Comparison of ENCODE assay signal across 12 cellular contexts in the genomic region with DNA sequence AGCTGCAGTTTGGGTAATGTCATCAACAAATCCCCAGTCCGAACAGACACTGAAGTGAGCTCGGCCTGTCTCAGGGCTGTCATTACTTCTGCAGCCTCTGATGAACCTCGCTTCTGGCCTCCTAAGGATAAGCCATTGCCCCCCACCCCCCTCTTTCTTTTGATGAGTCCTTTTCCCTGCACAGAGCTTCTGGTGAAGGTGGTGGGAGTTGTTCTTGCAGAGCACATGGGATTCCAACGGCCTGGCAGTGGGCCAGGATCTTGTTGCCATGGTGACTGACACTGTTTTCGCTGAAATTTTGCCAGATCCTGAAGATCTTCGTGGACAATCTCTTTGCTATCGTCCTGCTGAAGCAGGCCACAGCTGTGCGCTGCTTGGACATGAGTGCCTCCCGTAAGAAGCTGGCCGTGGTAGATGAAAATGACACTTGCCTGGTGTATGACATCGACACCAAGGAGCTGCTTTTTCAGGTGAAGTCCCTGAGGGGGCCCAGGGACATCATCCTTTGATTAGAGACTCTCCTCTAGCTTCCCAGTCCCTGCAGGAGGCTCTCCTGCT. TPM values are rescaled to one million over a fixed set of nuclear protein-coding genes. Genes with fewer than 3 reads are reported as not detected.
DNase-seq lines count a peak whose midpoint lies in the region; TF ChIP-seq lines count a peak whose summit lies in the region.
"Not testable (repeated sequence)": the region's sequence is repeated elsewhere in the genome, so short reads cannot be mapped to it uniquely, and the experiment has no call there.
"Had no signal": no experiment of that assay in that cellular context is flagged by ENCODE, and none has a peak within 500 bp of the region (broad histone marks: within the 10 kb centered on the region; RNA-seq: fewer than 3 reads in every experiment).

No MANE protein-coding gene starts in this region.

- H3K4me3 Mint-ChIP-seq in activated T-cell treated with anti-CD3 and anti-CD28 coated beads, Interleukin-2, amount 50 U/mL, for 24 hours; brain: not testable (repeated sequence)

- H3K27me3 Mint-ChIP-seq in activated T-cell treated with anti-CD3 and anti-CD28 coated beads, Interleukin-2, amount 50 U/mL, for 24 hours; brain: not testable (repeated sequence)

- peaks cover 65% of the 10 kb centered on the region for H3K36me3 Mint-ChIP-seq in activated T-cell treated with anti-CD3 and anti-CD28 coated beads, Interleukin-2, amount 50 U/mL, for 24 hours (ENCODE audit: low read depth)
- peaks cover 47% of the 10 kb centered on the region for H3K36me3 Mint-ChIP-seq in brain

- peak overlapping the region; percentile 78 for H3K27ac Mint-ChIP-seq in activated T-cell treated with anti-CD3 and anti-CD28 coated beads, Interleukin-2, amount 50 U/mL, for 24 hours
- peak overlapping the region; percentile 53 to 92 (median 74) for H3K27ac Mint-ChIP-seq in brain

- 43 to 54% methylated on average over 7 to 8 of the region's 11 CpGs for WGBS in esophagus, 2 donors

- not testable (repeated sequence) for H3K9me3 Mint-ChIP-seq in activated T-cell treated with anti-CD3 and anti-CD28 coated beads, Interleukin-2, amount 50 U/mL, for 24 hours; brain

- peak overlapping the region; percentile 51 to 91 for H3K27ac ChIP-seq in esophagus (ENCODE audit: low read depth in 2 of 2, low read length in 1 of 2)

- not testable (repeated sequence) for H3K4me3 ChIP-seq in BE2C (ENCODE audit: low read depth, low read length); esophagus (ENCODE audit: low read depth in 1 of 2, low read length in 2 of 2)

- H3K4me1 ChIP-seq in BE2C, result not testable (repeated sequence)
- peaks cover 0 to 10% of the 10 kb centered on the region in 2 donors for H3K4me1 ChIP-seq in esophagus (ENCODE audit: control insufficient read depth in 2 of 2, insufficient read depth in 2 of 2, low read length in 1 of 2)

- H3K36me3 ChIP-seq in BE2C, result not testable (repeated sequence)
- H3K36me3 ChIP-seq in esophagus (ENCODE audit: control insufficient read depth in 2 of 2, insufficient read depth in 2 of 2, low read length in 1 of 2), result peaks cover 0 to 13% of the 10 kb centered on the region in 2 donors

- not testable (repeated sequence) for TF ChIP-seq CTCF in BE2C (IDR thresholded peaks at IDR 0.05; ENCODE audit: low read depth, low read length); brain (conservative IDR thresholded peaks at IDR 0.05)

- not testable (repeated sequence) for H3K27me3 ChIP-seq in BE2C; esophagus (ENCODE audit: control insufficient read depth in 1 of 2, insufficient read depth in 2 of 2, low read length in 2 of 2)

- H3K9me3 ChIP-seq in BE2C; esophagus (ENCODE audit: control insufficient read depth in 2 of 2, insufficient read depth in 1 of 2, low read depth in 1 of 2, low read length in 1 of 2): not testable (repeated sequence)

- peaks cover 14% of the 10 kb centered on the region for H3K4me1 Mint-ChIP-seq in activated T-cell treated with anti-CD3 and anti-CD28 coated beads, Interleukin-2, amount 50 U/mL, for 24 hours (ENCODE audit: low read depth)
- H3K4me1 Mint-ChIP-seq in brain, result peaks cover 30% of the 10 kb centered on the region

- DNase-seq in BE2C (peak; percentile 81), NCI-H2196 (lab: John Stamatoyannopoulos, UW; ENCODE audit: unreplicated experiment) (peak; percentile 13), iris pigment epithelial cell (ENCODE audit: low read depth) (peak; percentile 51), occipital lobe (lab: John Stamatoyannopoulos, UW) (peak; percentile 22), superior temporal gyrus (ENCODE audit: extremely low spot score) (peak; percentile 45)
- not testable (repeated sequence) for DNase-seq in activated T-cell treated with anti-CD3 and anti-CD28 coated beads, Interleukin-2, amount 50 U/mL, for 24 hours

RNA-seq across cellular contexts. Expression of gene IFT122, which starts 41.3 kb away (rescaled TPM):
- polyA plus RNA-seq in BE2C (2012; ENCODE audit: insufficient read depth, insufficient read length, low read depth), result 19.1 TPM
- polyA plus RNA-seq in brain (ENCODE audit: insufficient read depth, low read depth, low replicate concordance) (39.4 TPM), esophagus (1 to 10 TPM; 5.5 to 6.2 TPM)
- total RNA-seq in occipital lobe, result 23.7 TPM

RNA-seq across cellular contexts. Expression of gene MBD4, which starts 41.6 kb away (rescaled TPM):
- 34.5 TPM for polyA plus RNA-seq in BE2C (2012; ENCODE audit: insufficient read depth, insufficient read length, low read depth)
- polyA plus RNA-seq in brain (ENCODE audit: insufficient read depth, low read depth, low replicate concordance) (15.6 TPM), esophagus (10 to 100 TPM in 1 of 2 donors, 1 to 10 TPM in 1; 6.2 to 13.4 TPM)
- total RNA-seq in occipital lobe, result 29.0 TPM

RNA-seq across cellular contexts. Expression of gene RHO, which starts 47.1 kb away (rescaled TPM):
- not detected for polyA plus RNA-seq in BE2C (2012; ENCODE audit: insufficient read depth, insufficient read length, low read depth)
- polyA plus RNA-seq in brain (ENCODE audit: insufficient read depth, low read depth, low replicate concordance) (not detected), esophagus (not detected)
- total RNA-seq in occipital lobe, result not detected
- total RNA-seq: esophagus muscularis mucosa, left lobe of liver, right atrium auricular region, SJSA1 had no signal

RNA-seq across cellular contexts. Expression of gene EFCAB12, which starts 52.9 kb away (rescaled TPM):
- 0.08 TPM for polyA plus RNA-seq in BE2C (2012; ENCODE audit: insufficient read depth, insufficient read length, low read depth)
- polyA plus RNA-seq in brain (ENCODE audit: insufficient read depth, low read depth, low replicate concordance) (1.4 TPM), esophagus (under 1 TPM; 0.02 to 0.08 TPM)
- 0.16 TPM for total RNA-seq in occipital lobe
- total RNA-seq: SJSA1 had no signal
